Comparison of ENCODE assay signal across 8 cellular contexts in genomic region chr4:138199568-138200235, GRCh38. TPM values are rescaled to one million over a fixed set of nuclear protein-coding genes. Genes with fewer than 3 reads are reported as not detected.
DNase-seq lines count a peak whose midpoint lies in the region; ATAC-seq and TF ChIP-seq lines count a peak whose summit lies in the region.

No MANE protein-coding gene starts in this region.

- H3K9me3 ChIP-seq in gastroesophageal sphincter (no peaks in the 10 kb centered on the region), psoas muscle (no peaks in the 10 kb centered on the region)

- peak; percentile 74 for ATAC-seq in GM18511 (IDR thresholded peaks at IDR 0.05; ENCODE audit: unreplicated experiment)
- peak; percentile 71 for ATAC-seq in HG02759 (IDR thresholded peaks at IDR 0.05; ENCODE audit: unreplicated experiment)
- ATAC-seq in gastroesophageal sphincter: no peak
- no peak for ATAC-seq in psoas muscle

- no peak for TF ChIP-seq CTCF in gastroesophageal sphincter (IDR thresholded peaks at IDR 0.05)
- no peak for TF ChIP-seq CTCF in psoas muscle (IDR thresholded peaks at IDR 0.05)

- H3K36me3 ChIP-seq in gastroesophageal sphincter (no peaks in the 10 kb centered on the region), psoas muscle (ENCODE audit: insufficient read depth in 1 of 2, low read depth in 1 of 2) (no peaks in the 10 kb centered on the region)

- no peaks in the 10 kb centered on the region for H3K27me3 ChIP-seq in gastroesophageal sphincter
- H3K27me3 ChIP-seq in psoas muscle (ENCODE audit: insufficient read depth in 3 of 3, low read length in 2 of 3): no peaks in the 10 kb centered on the region

- TF ChIP-seq POLR2A in gastroesophageal sphincter (IDR thresholded peaks at IDR 0.05): no peak

- intact Hi-C loops in psoas muscle (cut with DNase I): loop anchor here in 1 of 2 donors (10.0 kb wide), 1 partner anchor 665 kb away; no protein-coding TSS in a partner anchor
- intact Hi-C loops in posterior cingulate gyrus (cut with DNase I): no loop called here

- H3K27ac ChIP-seq in gastroesophageal sphincter: no peak overlapping the region
- no peak overlapping the region for H3K27ac ChIP-seq in psoas muscle

- 56 to 84% methylated on average over 4 to 5 of the region's 5 CpGs for WGBS in gastroesophageal sphincter (ENCODE audit: low coverage in 1 of 2), 2 donors
- 42 to 50% (median 44%) methylated on average over 5 of the region's 5 CpGs for WGBS in psoas muscle, 3 donors

- H3K4me1 ChIP-seq in gastroesophageal sphincter (no peaks in the 10 kb centered on the region), psoas muscle (peaks cover 3% of the 10 kb centered on the region)

- H3K4me3 ChIP-seq in gastroesophageal sphincter: no peak overlapping the region
- no peak overlapping the region for H3K4me3 ChIP-seq in psoas muscle

- no peak for TF ChIP-seq EP300 in gastroesophageal sphincter (IDR thresholded peaks at IDR 0.05)

- DNase-seq in NCI-H69 (lab: John Stamatoyannopoulos, UW) (peak; percentile 60), kidney glomerular epithelial cell (lab: John Stamatoyannopoulos, UW) (peak; percentile 81), cerebellum (ENCODE audit: low spot score) (no peak), psoas muscle (no peak), posterior cingulate gyrus (no peak)

RNA-seq across cellular contexts. Expression of gene SLC7A11, which starts 42.4 kb away (rescaled TPM):
- total RNA-seq in cerebellum: 30.0 TPM
- total RNA-seq in gastroesophageal sphincter: under 1 TPM; 0.13 to 0.67 (median 0.33) TPM
- total RNA-seq in psoas muscle: under 1 TPM in 3 of 4 donors, not detected in 1; 0.14 to 0.52 (median 0.26) TPM
- polyA plus RNA-seq in psoas muscle: under 1 TPM; 0.04 to 0.12 (median 0.08) TPM

Comparison
In these comparisons a context has a peak if more than half of its experiments do, and no peak if none do; other contexts are left out.
1. ATAC-seq: peak in GM18511 (single experiment) and HG02759 (single experiment); none in gastroesophageal sphincter (single experiment) and psoas muscle (0 of 4).
2. DNase-seq: peak in NCI-H69 (single experiment) and kidney glomerular epithelial cell (single experiment); none in cerebellum (single experiment), psoas muscle (0 of 2) and posterior cingulate gyrus (0 of 10).
3. RNA of gene SLC7A11, which starts 42.4 kb away (total RNA-seq): 30.0 TPM in cerebellum (single experiment); 0.13 to 0.67 TPM in gastroesophageal sphincter and 0.14 to 0.52 TPM in psoas muscle; every median in the first group is over 10 times any median in the second.